2 cellular contexts compared by ENCODE assay signal in genomic region chr14:75181426-75182062, GRCh38.
TF ChIP-seq lines count a peak whose summit lies in the region.

No MANE protein-coding gene starts in this region.

TF ChIP-seq in HepG2, 621 proteins besides CTCF, POLR2A, EP300 and RAD21:
- TF ChIP-seq RBAK (CRISPR knock-in tag; IDR thresholded peaks at IDR 0.05) (no peak), FIP1L1 (IDR thresholded peaks at IDR 0.05; ENCODE audit: borderline replicate concordance, insufficient read depth, low read depth, low read length) (no peak)
TF ChIP-seq in HepG2: peak in this region for 0.

TF ChIP-seq in WTC11, 78 proteins besides CTCF, POLR2A, EP300 and RAD21:
- TF ChIP-seq ARID4B (CRISPR knock-in tag; IDR thresholded peaks at IDR 0.05; ENCODE audit: borderline replicate concordance) = no peak
- TF ChIP-seq IRF1 (CRISPR knock-in tag; IDR thresholded peaks at IDR 0.05) = no peak
- TF ChIP-seq USF2 (CRISPR knock-in tag; IDR thresholded peaks at IDR 0.05) = no peak
- no peak for TF ChIP-seq TCF7 (CRISPR knock-in tag; IDR thresholded peaks at IDR 0.05; ENCODE audit: low read depth)
- TF ChIP-seq ZNF138 (CRISPR knock-in tag; conservative IDR thresholded peaks at IDR 0.05) = no peak
- TF ChIP-seq FOXP4 (CRISPR knock-in tag; IDR thresholded peaks at IDR 0.05) = no peak
- no peak for TF ChIP-seq TP53 (CRISPR knock-in tag; IDR thresholded peaks at IDR 0.05)
- no peak for TF ChIP-seq KAT7 (CRISPR knock-in tag; IDR thresholded peaks at IDR 0.05; ENCODE audit: borderline replicate concordance)
- no peak for TF ChIP-seq CDX4 (CRISPR knock-in tag; IDR thresholded peaks at IDR 0.05; ENCODE audit: borderline replicate concordance)
- TF ChIP-seq FOXK1 (CRISPR knock-in tag; IDR thresholded peaks at IDR 0.05) = no peak
- no peak for TF ChIP-seq E2F4 (CRISPR knock-in tag; IDR thresholded peaks at IDR 0.05; ENCODE audit: borderline replicate concordance, low read depth)
- TF ChIP-seq STAT6 (CRISPR knock-in tag; conservative IDR thresholded peaks at IDR 0.05; ENCODE audit: low read depth) = no peak
